ENCODE assay signal across 29 cellular contexts in the genomic region with DNA sequence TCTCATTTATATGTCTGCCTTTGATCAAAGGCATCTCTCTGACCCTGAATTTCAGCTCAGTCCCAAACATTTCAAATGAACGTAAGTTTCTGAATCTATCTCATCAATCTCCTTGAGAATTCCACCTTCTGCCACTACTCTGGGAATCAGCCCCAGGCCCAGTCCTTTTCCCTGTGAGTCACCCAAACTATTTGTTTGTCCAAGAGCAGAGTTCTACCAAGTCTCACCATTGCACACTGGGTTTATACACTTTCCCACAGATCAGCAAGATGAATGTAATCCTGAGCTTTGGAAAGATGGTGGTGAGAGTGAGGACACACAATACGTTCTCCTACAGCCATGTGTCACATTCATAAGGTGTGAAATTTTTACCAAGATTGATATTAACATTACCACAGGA.
"Had no signal": no experiment of that assay in that cellular context is flagged by ENCODE, and none has a peak within 500 bp of the region (broad histone marks: within the 10 kb centered on the region; RNA-seq: fewer than 3 reads in every experiment).

No MANE protein-coding gene starts in this region.

- H3K4me1 Mint-ChIP-seq: immature natural killer cell; memory B cell; naive B cell; neural crest cell; stimulated activated naive CD8-positive, alpha-beta T cell treated with anti-CD3 and anti-CD28 coated beads, Interleukin-15, amount 100 ng/mL, for 72 hours had no signal

- H3K4me3 Mint-ChIP-seq: dendritic cell treated with granulocyte-macrophage colony-stimulating factor and Interleukin-4, amounts not matched to agents 40 ng/mL and 50 ng/mL, for 4 days; endodermal cell; immature natural killer cell; memory B cell; naive B cell; natural killer cell treated with Interleukin-12 subunit alpha and Interleukin-12 subunit beta and Interleukin-15 and Interleukin-18, amount 100 ng/mL, for 72 hours; neural crest cell; stimulated activated naive CD8-positive, alpha-beta T cell treated with anti-CD3 and anti-CD28 coated beads, Interleukin-15, amount 100 ng/mL, for 72 hours had no signal

- H3K4me1 ChIP-seq: colonic mucosa, esophagus squamous epithelium, parathyroid adenoma, right atrium auricular region, suprapubic skin, transverse colon, vagina had no signal

- DNase-seq: colonic mucosa; effector CD8-positive, alpha-beta T cell; endodermal cell; esophagus squamous epithelium; hypothalamus; immature natural killer cell; mucosa of descending colon; naive B cell; stimulated activated CD4-positive, alpha-beta T cell treated with anti-CD3 and anti-CD28 coated beads, Interleukin-12 subunit alpha, Interleukin-12 subunit beta, amount 100 ng/mL, for 4 hours; stimulated activated CD4-positive, alpha-beta T cell treated with anti-CD3 and anti-CD28 coated beads, Interleukin-1b, Interleukin-23, amount 100 ng/mL, for 48 hours; stimulated activated CD4-positive, alpha-beta T cell treated with anti-CD3 and anti-CD28 coated beads, Interleukin-4, amount 100 ng/mL, for 1 hour; stimulated activated CD8-positive, alpha-beta memory T cell treated with anti-CD3 and anti-CD28 coated beads, Interleukin-4, amount 100 ng/mL, for 48 hours; stimulated activated naive CD4-positive, alpha-beta T cell; stimulated activated naive CD8-positive, alpha-beta T cell treated with anti-CD3 and anti-CD28 coated beads, Interleukin-15, amount 100 ng/mL, for 72 hours; transverse colon had no signal

- H3K4me3 ChIP-seq: colonic mucosa, esophagus squamous epithelium, lung, mucosa of descending colon, right atrium auricular region, smooth muscle cell, suprapubic skin, transverse colon, vagina had no signal

- H3K9me3 Mint-ChIP-seq: dendritic cell treated with granulocyte-macrophage colony-stimulating factor and Interleukin-4, amounts not matched to agents 40 ng/mL and 50 ng/mL, for 4 days; endodermal cell; neural crest cell; stimulated activated naive CD8-positive, alpha-beta T cell treated with anti-CD3 and anti-CD28 coated beads, Interleukin-15, amount 100 ng/mL, for 72 hours had no signal

- H3K27ac Mint-ChIP-seq: dendritic cell treated with granulocyte-macrophage colony-stimulating factor and Interleukin-4, amounts not matched to agents 40 ng/mL and 50 ng/mL, for 4 days; endodermal cell; immature natural killer cell; memory B cell; naive B cell; natural killer cell treated with Interleukin-12 subunit alpha and Interleukin-12 subunit beta and Interleukin-15 and Interleukin-18, amount 100 ng/mL, for 72 hours; progenitor cell of endocrine pancreas; stimulated activated naive CD8-positive, alpha-beta T cell treated with anti-CD3 and anti-CD28 coated beads, Interleukin-15, amount 100 ng/mL, for 72 hours had no signal

- H3K36me3 Mint-ChIP-seq: immature natural killer cell; memory B cell; naive B cell; natural killer cell treated with Interleukin-12 subunit alpha and Interleukin-12 subunit beta and Interleukin-15 and Interleukin-18, amount 100 ng/mL, for 72 hours had no signal

- H3K27me3 ChIP-seq: colonic mucosa, esophagus squamous epithelium, neutrophil, right atrium auricular region, suprapubic skin, transverse colon, vagina had no signal

- H3K36me3 ChIP-seq: colonic mucosa, esophagus squamous epithelium, neutrophil, right atrium auricular region, suprapubic skin, transverse colon, vagina had no signal

- H3K27ac ChIP-seq: colonic mucosa, esophagus squamous epithelium, neutrophil, parathyroid adenoma, right atrium auricular region, suprapubic skin, transverse colon, vagina had no signal

- ATAC-seq: left lobe of liver; mucosa of descending colon; natural killer cell treated with Interleukin-12 subunit alpha and Interleukin-12 subunit beta and Interleukin-15 and Interleukin-18, amount 100 ng/mL, for 72 hours; sciatic nerve; stimulated activated naive CD8-positive, alpha-beta T cell treated with anti-CD3 and anti-CD28 coated beads, Interleukin-15, amount 100 ng/mL, for 72 hours had no signal

- H3K9me3 ChIP-seq: colonic mucosa, esophagus squamous epithelium, mucosa of descending colon, neutrophil, right atrium auricular region, suprapubic skin, transverse colon, vagina had no signal

- H3K27me3 Mint-ChIP-seq: dendritic cell treated with granulocyte-macrophage colony-stimulating factor and Interleukin-4, amounts not matched to agents 40 ng/mL and 50 ng/mL, for 4 days; memory B cell; naive B cell; natural killer cell treated with Interleukin-12 subunit alpha and Interleukin-12 subunit beta and Interleukin-15 and Interleukin-18, amount 100 ng/mL, for 72 hours; progenitor cell of endocrine pancreas; stimulated activated naive CD8-positive, alpha-beta T cell treated with anti-CD3 and anti-CD28 coated beads, Interleukin-15, amount 100 ng/mL, for 72 hours had no signal
